ENCODE assay signal across 8 cellular contexts in genomic region chr3:129181834-129182233, GRCh38. TPM values are rescaled to one million over a fixed set of nuclear protein-coding genes. Genes with fewer than 3 reads are reported as not detected.
DNase-seq lines count a peak whose midpoint lies in the region; ATAC-seq and TF ChIP-seq lines count a peak whose summit lies in the region.

No MANE protein-coding gene starts in this region.

- H3K9me3 ChIP-seq in BE2C, result no peaks in the 10 kb centered on the region

- H3K27me3 ChIP-seq in BE2C, result no peaks in the 10 kb centered on the region

- TF ChIP-seq CTCF in BE2C (IDR thresholded peaks at IDR 0.05; ENCODE audit: low read depth, low read length) (no peak), chondrocyte (IDR thresholded peaks at IDR 0.05) (no peak), natural killer cell (IDR thresholded peaks at IDR 0.05) (no peak)

- peaks cover 55% of the 10 kb centered on the region for H3K36me3 ChIP-seq in BE2C

- H3K4me1 Mint-ChIP-seq in chondrocyte (ENCODE audit: low read depth) (peaks cover 44% of the 10 kb centered on the region), natural killer cell (peaks cover 54 to 56% of the 10 kb centered on the region in 2 donors)

- H3K4me3 Mint-ChIP-seq in chondrocyte (ENCODE audit: unreplicated experiment) (peak overlapping the region; percentile 92), natural killer cell (peak overlapping the region; percentile 91)

- no peak for ATAC-seq in natural killer cell
- no peak for ATAC-seq in HG02798 (IDR thresholded peaks at IDR 0.05; ENCODE audit: poor library complexity, unreplicated experiment)
- no peak for ATAC-seq in GM21786 (IDR thresholded peaks at IDR 0.05; ENCODE audit: unreplicated experiment)
- ATAC-seq in GM18498 (IDR thresholded peaks at IDR 0.05; ENCODE audit: unreplicated experiment), result no peak

- DNase-seq in BE2C, result no peak
- peak; percentile 4 for DNase-seq in LoVo (ENCODE audit: low spot score)
- DNase-seq in chondrocyte (ENCODE audit: low spot score), result no peak
- DNase-seq in natural killer cell, result no peak
- DNase-seq in activated CD8-positive, alpha-beta memory T cell treated with anti-CD3 and anti-CD28 coated beads, Interleukin-2, amount 50 U/mL, for 4 hours, result no peak

- H3K4me1 ChIP-seq in BE2C, result no peaks in the 10 kb centered on the region

- peaks cover 2% of the 10 kb centered on the region for H3K36me3 Mint-ChIP-seq in chondrocyte (ENCODE audit: low read depth)
- H3K36me3 Mint-ChIP-seq in natural killer cell, result no peaks in the 10 kb centered on the region

- H3K27me3 Mint-ChIP-seq in chondrocyte (ENCODE audit: low read depth), result no peaks in the 10 kb centered on the region
- H3K27me3 Mint-ChIP-seq in natural killer cell (ENCODE audit: low read depth in 2 of 2), result no peaks in the 10 kb centered on the region

- H3K27ac Mint-ChIP-seq in chondrocyte (ENCODE audit: unreplicated experiment), result peak overlapping the region; percentile 96
- H3K27ac Mint-ChIP-seq in natural killer cell, result peak overlapping the region; percentile 84 to 100

- intact Hi-C loops in natural killer cell (cut with micrococcal nuclease), result loop anchor here (2.0 kb wide), 1 partner anchor 61 kb away; the partner anchor contains the start of gene RAB43

- peak overlapping the region; percentile 95 for H3K4me3 ChIP-seq in BE2C (ENCODE audit: low read depth, low read length)

- H3K9me3 Mint-ChIP-seq in chondrocyte (ENCODE audit: low read depth) (no peaks in the 10 kb centered on the region), natural killer cell (no peaks in the 10 kb centered on the region)

RNA-seq across cellular contexts. Expression of gene CNBP, which starts 1.9 kb away (rescaled TPM):
- polyA plus RNA-seq in BE2C (2012; ENCODE audit: insufficient read depth, insufficient read length, low read depth), result 597 TPM
- total RNA-seq in chondrocyte, result 130 to 158 TPM (median 138 TPM) in 3 replicates
- 100 to 1,000 TPM; 202 to 223 (median 211) TPM for total RNA-seq in natural killer cell

RNA-seq across cellular contexts. Expression of gene ISY1, which starts 21.0 kb away (rescaled TPM):
- polyA plus RNA-seq in BE2C (2012; ENCODE audit: insufficient read depth, insufficient read length, low read depth), result 95.0 TPM
- 31.3 to 44.7 TPM (median 31.9 TPM) in 3 replicates for total RNA-seq in chondrocyte
- total RNA-seq in natural killer cell, result 10 to 100 TPM; 51.9 to 58.2 (median 56.1) TPM
